Comparison of ENCODE assay signal across 25 cellular contexts in genomic region chr18:55106466-55106865, GRCh38.
"Had no signal": no experiment of that assay in that cellular context is flagged by ENCODE, and none has a peak within 500 bp of the region (broad histone marks: within the 10 kb centered on the region; RNA-seq: fewer than 3 reads in every experiment).

No MANE protein-coding gene starts in this region.

- H3K4me1 Mint-ChIP-seq: natural killer cell; stimulated activated effector memory CD8-positive, alpha-beta T cell treated with anti-CD3 and anti-CD28 coated beads, Interleukin-12 subunit alpha, Interleukin-12 subunit beta, amount 100 ng/mL, for 72 hours had no signal

- H3K4me3 Mint-ChIP-seq: natural killer cell; stimulated activated effector memory CD8-positive, alpha-beta T cell treated with anti-CD3 and anti-CD28 coated beads, Interleukin-12 subunit alpha, Interleukin-12 subunit beta, amount 100 ng/mL, for 72 hours; stimulated activated naive CD8-positive, alpha-beta T cell treated with anti-CD3 and anti-CD28 coated beads, Interleukin-15, Interleukin-2, amounts not matched to agents 100 ng/mL and 50 ng/mL, for 24 hours had no signal

- H3K4me3 ChIP-seq: coronary artery, esophagus muscularis mucosa, heart right ventricle, left lung, pancreas, right lobe of liver, thoracic aorta, tibial nerve, upper lobe of left lung had no signal

- H3K9me3 Mint-ChIP-seq: stimulated activated effector memory CD8-positive, alpha-beta T cell treated with anti-CD3 and anti-CD28 coated beads, Interleukin-12 subunit alpha, Interleukin-12 subunit beta, amount 100 ng/mL, for 72 hours had no signal

- H3K9me3 ChIP-seq: esophagus muscularis mucosa, heart right ventricle, left lung, neutrophil, pancreas, right lobe of liver, thoracic aorta, tibial nerve, upper lobe of left lung had no signal

- H3K36me3 Mint-ChIP-seq: natural killer cell; stimulated activated effector memory CD8-positive, alpha-beta T cell treated with anti-CD3 and anti-CD28 coated beads, Interleukin-12 subunit alpha, Interleukin-12 subunit beta, amount 100 ng/mL, for 72 hours had no signal

- H3K27ac Mint-ChIP-seq: natural killer cell; stimulated activated effector memory CD8-positive, alpha-beta T cell treated with anti-CD3 and anti-CD28 coated beads, Interleukin-12 subunit alpha, Interleukin-12 subunit beta, amount 100 ng/mL, for 72 hours; stimulated activated naive CD8-positive, alpha-beta T cell treated with anti-CD3 and anti-CD28 coated beads, Interleukin-15, Interleukin-2, amounts not matched to agents 100 ng/mL and 50 ng/mL, for 24 hours had no signal

- ATAC-seq: heart right ventricle; left cardiac atrium; left lung; natural killer cell; pancreas; right lobe of liver; stimulated activated effector memory CD8-positive, alpha-beta T cell treated with anti-CD3 and anti-CD28 coated beads, Interleukin-12 subunit alpha, Interleukin-12 subunit beta, amount 100 ng/mL, for 72 hours had no signal

- DNase-seq: dermis blood vessel endothelial cell; effector memory CD4-positive, alpha-beta T cell; foreskin melanocyte; glutamatergic neuron; heart right ventricle; hippocampal formation; left cardiac atrium; left lung; mesendoderm; midbrain; natural killer cell; pancreas; retina; right lobe of liver; small intestine; stimulated activated CD4-positive, alpha-beta T cell treated with anti-CD3 and anti-CD28 coated beads, Interleukin-15, amount 100 ng/mL, for 24 hours; stimulated activated CD4-positive, alpha-beta T cell treated with anti-CD3 and anti-CD28 coated beads, Interleukin-4, amount 100 ng/mL, for 24 hours; upper lobe of left lung had no signal

- H3K27ac ChIP-seq: coronary artery, esophagus muscularis mucosa, heart right ventricle, left lung, neutrophil, pancreas, right lobe of liver, thoracic aorta, tibial nerve, upper lobe of left lung had no signal

- H3K4me1 ChIP-seq: esophagus muscularis mucosa, left lung, pancreas, right lobe of liver, tibial nerve had no signal

- H3K27me3 ChIP-seq: esophagus muscularis mucosa, heart right ventricle, left lung, neutrophil, pancreas, right lobe of liver, tibial nerve, upper lobe of left lung had no signal

- H3K36me3 ChIP-seq: esophagus muscularis mucosa, heart right ventricle, left lung, neutrophil, pancreas, right lobe of liver, thoracic aorta, tibial nerve, upper lobe of left lung had no signal
